8 cellular contexts compared by ENCODE assay signal in genomic region chr4:52659016-52659721, GRCh38. TPM values are rescaled to one million over a fixed set of nuclear protein-coding genes. Genes with fewer than 3 reads are reported as not detected.
DNase-seq lines count a peak whose midpoint lies in the region; ATAC-seq and TF ChIP-seq lines count a peak whose summit lies in the region.

A gene with protein sequence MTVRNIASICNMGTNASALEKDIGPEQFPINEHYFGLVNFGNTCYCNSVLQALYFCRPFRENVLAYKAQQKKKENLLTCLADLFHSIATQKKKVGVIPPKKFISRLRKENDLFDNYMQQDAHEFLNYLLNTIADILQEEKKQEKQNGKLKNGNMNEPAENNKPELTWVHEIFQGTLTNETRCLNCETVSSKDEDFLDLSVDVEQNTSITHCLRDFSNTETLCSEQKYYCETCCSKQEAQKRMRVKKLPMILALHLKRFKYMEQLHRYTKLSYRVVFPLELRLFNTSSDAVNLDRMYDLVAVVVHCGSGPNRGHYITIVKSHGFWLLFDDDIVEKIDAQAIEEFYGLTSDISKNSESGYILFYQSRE (minus strand): TSS chr4:52659301. CDS start chr4:52659150, 151 bp downstream.

- H3K9me3 ChIP-seq in liver (ENCODE audit: control insufficient read depth in 4 of 4, low read length in 3 of 4): no peaks in the 10 kb centered on the region

- POLR2A ChIA-PET in activated CD4-positive, alpha-beta T cell treated with anti-CD3 and anti-CD28 coated beads, Interleukin-2, amount 10 ng/mL, durations not matched to agents 7 days and 5 days (lab: Charles Lee): interaction anchor here (1.5 kb wide), 1 partner anchor 54 kb away, joined by 3 read pairs; no protein-coding TSS in a partner anchor

- H3K36me3 Mint-ChIP-seq in activated CD4-positive, alpha-beta T cell treated with anti-CD3 and anti-CD28 coated beads, Interleukin-2, amount 10 ng/mL, durations not matched to agents 7 days and 5 days (ENCODE audit: low read depth): peaks cover 19% of the 10 kb centered on the region

- peaks cover 0 to 2% (median 0%) of the 10 kb centered on the region in 4 donors for H3K36me3 ChIP-seq in liver (ENCODE audit: control insufficient read depth in 4 of 4, insufficient read depth in 3 of 4, low read depth in 1 of 4, low read length in 3 of 4)

- peak; percentile 95 for DNase-seq in AG08396 (ENCODE audit: low spot score)
- DNase-seq in NCI-H2196 treated with DMSO at 0.1 percent for 48 hours (lab: John Stamatoyannopoulos, UW; ENCODE audit: unreplicated experiment): peak; percentile 12
- peak; percentile 43 for DNase-seq in activated CD4-positive, alpha-beta T cell treated with anti-CD3 and anti-CD28 coated beads, Interleukin-2, amount 10 ng/mL, durations not matched to agents 7 days and 5 days
- peak; percentile 23 to 75 for DNase-seq in dermis microvascular lymphatic vessel endothelial cell (ENCODE audit: low read depth in 2 of 2)
- peak; percentile 51 for DNase-seq in stimulated activated CD4-positive, alpha-beta T cell treated with anti-CD3 and anti-CD28 coated beads, Interleukin-4, amount 100 ng/mL, for 24 hours

- H3K27me3 ChIP-seq in liver (ENCODE audit: control insufficient read depth in 4 of 4, insufficient read depth in 4 of 4, low read length in 3 of 4): no peaks in the 10 kb centered on the region

- no peak for TF ChIP-seq CTCF in liver (IDR thresholded peaks at IDR 0.05; ENCODE audit: low read depth, low read length, missing input control)

- peak within 1 kb of the TSS; percentile 81 for H3K4me3 Mint-ChIP-seq in activated CD4-positive, alpha-beta T cell treated with anti-CD3 and anti-CD28 coated beads, Interleukin-2, amount 10 ng/mL, durations not matched to agents 7 days and 5 days

- under 1% methylated on average over 90 of the region's 90 CpGs for WGBS in liver

- ATAC-seq in GM18517 (IDR thresholded peaks at IDR 0.05; ENCODE audit: unreplicated experiment): peak; percentile 68
- peak; percentile 73 for ATAC-seq in HG02973 (IDR thresholded peaks at IDR 0.05; ENCODE audit: unreplicated experiment)

- H3K4me3 ChIP-seq in liver (ENCODE audit: low read depth in 1 of 3, low read length in 3 of 3): peak within 1 kb of the TSS; percentile 70 to 93 (median 92)

- H3K27me3 Mint-ChIP-seq in activated CD4-positive, alpha-beta T cell treated with anti-CD3 and anti-CD28 coated beads, Interleukin-2, amount 10 ng/mL, durations not matched to agents 7 days and 5 days: peaks cover 11% of the 10 kb centered on the region

- CTCF ChIA-PET in activated CD4-positive, alpha-beta T cell treated with anti-CD3 and anti-CD28 coated beads, Interleukin-2, amount 10 ng/mL, durations not matched to agents 7 days and 5 days (lab: Charles Lee): interaction anchor here (0.7 kb wide), 1 partner anchor 89 kb away, joined by 4 read pairs; no protein-coding TSS in a partner anchor

- peaks cover 29% of the 10 kb centered on the region for H3K4me1 Mint-ChIP-seq in activated CD4-positive, alpha-beta T cell treated with anti-CD3 and anti-CD28 coated beads, Interleukin-2, amount 10 ng/mL, durations not matched to agents 7 days and 5 days

- H3K27ac ChIP-seq in liver (ENCODE audit: low read depth in 1 of 2, low read length in 2 of 2): peak within 1 kb of the TSS; percentile 92 to 96

- TF ChIP-seq RAD21 in liver (IDR thresholded peaks at IDR 0.05): no peak

- peaks cover 5% of the 10 kb centered on the region for H3K9me3 Mint-ChIP-seq in activated CD4-positive, alpha-beta T cell treated with anti-CD3 and anti-CD28 coated beads, Interleukin-2, amount 10 ng/mL, durations not matched to agents 7 days and 5 days

- peaks cover 3 to 13% (median 8%) of the 10 kb centered on the region in 4 donors for H3K4me1 ChIP-seq in liver (ENCODE audit: control insufficient read depth in 4 of 4, insufficient read depth in 4 of 4, low read length in 3 of 4)

- peak within 1 kb of the TSS; percentile 86 for H3K27ac Mint-ChIP-seq in activated CD4-positive, alpha-beta T cell treated with anti-CD3 and anti-CD28 coated beads, Interleukin-2, amount 10 ng/mL, durations not matched to agents 7 days and 5 days

- peak within 1 kb of the TSS; percentile 72 to 82 for H3K9ac ChIP-seq in liver (ENCODE audit: low read depth in 1 of 2, low read length in 2 of 2)

TF ChIP-seq in liver, 16 proteins besides CTCF, POLR2A, EP300 and RAD21:
- TF ChIP-seq TAF1 (conservative IDR thresholded peaks at IDR 0.05): no peak
- TF ChIP-seq SP1 (IDR thresholded peaks at IDR 0.05): no peak

RNA-seq across cellular contexts. Expression of the gene that starts here (rescaled TPM):
- total RNA-seq in activated CD4-positive, alpha-beta T cell treated with anti-CD3 and anti-CD28 coated beads, Interleukin-2, amount 10 ng/mL, durations not matched to agents 7 days and 5 days: 1 to 10 TPM; 8.7 to 8.9 TPM
- total RNA-seq in dermis microvascular lymphatic vessel endothelial cell (7.8 and 10.1 TPM in 2 replicates), liver (1 to 10 TPM; 4.6 to 5.5 TPM)
- 1 to 10 TPM; 2.3 to 3.2 TPM for polyA plus RNA-seq in liver

Comparison
In these comparisons a context has a peak if more than half of its experiments do, and no peak if none do; other contexts are left out.
1. Peak in every context shown above with its lines: DNase-seq, ATAC-seq, H3K4me3 ChIP-seq and H3K27ac ChIP-seq.
2. DNase-seq: peak in every context shown above with its lines; median percentile 95 in AG08396; 51 in stimulated activated CD4-positive, alpha-beta T cell treated with anti-CD3 and anti-CD28 coated beads, Interleukin-4, amount 100 ng/mL, for 24 hours; 49 in dermis microvascular lymphatic vessel endothelial cell; 43 in activated CD4-positive, alpha-beta T cell treated with anti-CD3 and anti-CD28 coated beads, Interleukin-2, amount 10 ng/mL, durations not matched to agents 7 days and 5 days; 12 in NCI-H2196 treated with DMSO at 0.1 percent for 48 hours.